ENCODE assay signal across 9 cellular contexts in genomic region chr1:169115891-169116585, GRCh38. TPM values are rescaled to one million over a fixed set of nuclear protein-coding genes. Genes with fewer than 3 reads are reported as not detected.
DNase-seq lines count a peak whose midpoint lies in the region; ATAC-seq lines count a peak whose summit lies in the region.
"Had no signal": no experiment of that assay in that cellular context is flagged by ENCODE, and none has a peak within 500 bp of the region (broad histone marks: within the 10 kb centered on the region; RNA-seq: fewer than 3 reads in every experiment).

No MANE protein-coding gene starts in this region.

- H3K27ac ChIP-seq in caudate nucleus (ENCODE audit: low read depth, low read length): peak overlapping the region; percentile 80

- DNase-seq in activated CD4-positive, alpha-beta T cell treated with anti-CD3 and anti-CD28 coated beads, Interleukin-2, amount 50 U/mL, for 48 hours: peak; percentile 36 to 46
- no peak for DNase-seq in activated CD4-positive, alpha-beta T cell treated with anti-CD3 and anti-CD28 coated beads, Interleukin-2, amount 10 ng/mL, durations not matched to agents 24 days and 14 days
- peak in 22 of 61 donors; percentile 15 to 70 (median 36) for DNase-seq in caudate nucleus (lab: John Stamatoyannopoulos, UW)
- peak; percentile 72 for DNase-seq in medulla oblongata (ENCODE audit: extremely low spot score)
- no peak for DNase-seq in NCI-H128 (lab: John Stamatoyannopoulos, UW; ENCODE audit: unreplicated experiment)

- H3K9me3 Mint-ChIP-seq in activated CD4-positive, alpha-beta T cell treated with anti-CD3 and anti-CD28 coated beads, Interleukin-2, amount 10 ng/mL, durations not matched to agents 24 days and 14 days: no peaks in the 10 kb centered on the region
- H3K9me3 Mint-ChIP-seq: neural crest cell had no signal

- no peak overlapping the region for H3K27ac Mint-ChIP-seq in activated CD4-positive, alpha-beta T cell treated with anti-CD3 and anti-CD28 coated beads, Interleukin-2, amount 10 ng/mL, durations not matched to agents 24 days and 14 days

- peaks cover 52% of the 10 kb centered on the region for H3K36me3 Mint-ChIP-seq in activated CD4-positive, alpha-beta T cell treated with anti-CD3 and anti-CD28 coated beads, Interleukin-2, amount 10 ng/mL, durations not matched to agents 24 days and 14 days (ENCODE audit: low read depth)

- H3K4me1 Mint-ChIP-seq in activated CD4-positive, alpha-beta T cell treated with anti-CD3 and anti-CD28 coated beads, Interleukin-2, amount 10 ng/mL, durations not matched to agents 24 days and 14 days: peaks cover 17% of the 10 kb centered on the region

- intact Hi-C loops in activated CD4-positive, alpha-beta T cell treated with anti-CD3 and anti-CD28 coated beads, Interleukin-2, amount 10 ng/mL, durations not matched to agents 24 days and 14 days (cut with micrococcal nuclease): no loop called here

- no peaks in the 10 kb centered on the region for H3K27me3 Mint-ChIP-seq in activated CD4-positive, alpha-beta T cell treated with anti-CD3 and anti-CD28 coated beads, Interleukin-2, amount 10 ng/mL, durations not matched to agents 24 days and 14 days

- ATAC-seq in HG03469 (IDR thresholded peaks at IDR 0.05; ENCODE audit: unreplicated experiment): peak; percentile 53
- ATAC-seq in GM19395 (IDR thresholded peaks at IDR 0.05; ENCODE audit: unreplicated experiment): no peak
- ATAC-seq in GM21825 (IDR thresholded peaks at IDR 0.05; ENCODE audit: unreplicated experiment): no peak

- H3K4me3 Mint-ChIP-seq in activated CD4-positive, alpha-beta T cell treated with anti-CD3 and anti-CD28 coated beads, Interleukin-2, amount 10 ng/mL, durations not matched to agents 24 days and 14 days: no peak overlapping the region
- H3K4me3 Mint-ChIP-seq: neural crest cell had no signal

RNA-seq across cellular contexts. Expression of gene ATP1B1, which starts 9.5 kb away (rescaled TPM):
- 12.5 and 15.3 TPM in 2 replicates for total RNA-seq in activated CD4-positive, alpha-beta T cell treated with anti-CD3 and anti-CD28 coated beads, Interleukin-2, amount 10 ng/mL, durations not matched to agents 24 days and 14 days

Comparison
In these comparisons a context has a peak if more than half of its experiments do, and no peak if none do; other contexts are left out.
1. DNase-seq: peak in activated CD4-positive, alpha-beta T cell treated with anti-CD3 and anti-CD28 coated beads, Interleukin-2, amount 50 U/mL, for 48 hours (2 of 2) and medulla oblongata (single experiment); none in activated CD4-positive, alpha-beta T cell treated with anti-CD3 and anti-CD28 coated beads, Interleukin-2, amount 10 ng/mL, durations not matched to agents 24 days and 14 days (single experiment) and NCI-H128 (single experiment).